8 cellular contexts compared by ENCODE assay signal in the genomic region with DNA sequence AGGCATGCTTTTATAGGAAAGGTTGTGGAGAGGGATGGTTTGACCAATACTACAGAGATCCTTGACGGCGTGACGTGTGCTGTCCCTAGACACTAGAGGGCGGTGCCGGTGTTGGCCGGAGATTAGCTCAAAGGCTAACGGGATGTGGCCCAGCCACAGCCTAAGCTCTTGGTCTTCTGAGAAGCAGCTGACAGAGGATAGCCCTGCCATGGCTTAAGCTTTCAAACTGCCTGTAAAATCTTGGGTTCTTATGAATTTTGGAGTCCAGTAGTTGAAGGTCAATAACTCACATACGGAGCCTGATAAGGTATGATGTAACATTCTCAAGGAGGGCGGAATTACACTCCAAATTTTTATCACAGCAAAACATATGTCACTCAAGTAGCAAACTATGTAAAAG.
DNase-seq lines count a peak whose midpoint lies in the region; ATAC-seq and TF ChIP-seq lines count a peak whose summit lies in the region.

No MANE protein-coding gene starts in this region.

- H3K4me3 Mint-ChIP-seq in GM23338, result no peak overlapping the region

- H2AFZ ChIP-seq in GM23338 (peak overlapping the region; percentile 80), SU-DHL-6 (ENCODE audit: low read depth, low read length, severe bottlenecking) (no peak overlapping the region)

- H3K79me2 ChIP-seq in GM23338 (replicated peaks; ENCODE audit: insufficient read depth) (no peaks in the 10 kb centered on the region), SU-DHL-6 (ENCODE audit: insufficient read depth, low read length) (no peaks in the 10 kb centered on the region)

- no peak overlapping the region for H3K4me2 ChIP-seq in GM23338
- H3K4me2 ChIP-seq in SU-DHL-6 (ENCODE audit: low read depth, low read length, poor library complexity, severe bottlenecking), result no peak overlapping the region

- DNase-seq in stimulated activated CD4-positive, alpha-beta T cell treated with anti-CD3 and anti-CD28 coated beads, Interleukin-1b, Interleukin-23, amount 100 ng/mL, for 48 hours, result peak; percentile 19
- DNase-seq in stimulated activated CD4-positive, alpha-beta T cell treated with anti-CD3 and anti-CD28 coated beads, Interleukin-4, amount 100 ng/mL, for 1 hour, result no peak
- peak; percentile 91 for DNase-seq in GM23338 (ENCODE audit: low spot score)
- peak; percentile 15 for DNase-seq in HuH-7 (ENCODE audit: low spot score)
- DNase-seq in foreskin keratinocyte, result peak; percentile 12 to 42
- peak; percentile 78 for DNase-seq in pons (ENCODE audit: low spot score)
- DNase-seq in effector CD4-positive, alpha-beta T cell, result no peak

- H3K27me3 ChIP-seq in GM23338 (ENCODE audit: insufficient read depth) (no peaks in the 10 kb centered on the region), SU-DHL-6 (ENCODE audit: low read length) (no peaks in the 10 kb centered on the region), foreskin keratinocyte (no peaks in the 10 kb centered on the region)

- ATAC-seq in GM23338 (peak; percentile 100), foreskin keratinocyte (peak; percentile 95)

- H3F3A ChIP-seq in GM23338 (replicated peaks; ENCODE audit: low read depth) (no peaks in the 10 kb centered on the region), SU-DHL-6 (ENCODE audit: insufficient read depth) (no peaks in the 10 kb centered on the region)

- no peak overlapping the region for H3K9ac ChIP-seq in SU-DHL-6 (ENCODE audit: low read length)

- no peaks in the 10 kb centered on the region for H4K20me1 ChIP-seq in GM23338 (replicated peaks; ENCODE audit: insufficient read depth)
- no peaks in the 10 kb centered on the region for H4K20me1 ChIP-seq in SU-DHL-6 (ENCODE audit: low read depth, low read length)

- H3K9me3 Mint-ChIP-seq in GM23338, result no peaks in the 10 kb centered on the region

- no peaks in the 10 kb centered on the region for H3K27me3 Mint-ChIP-seq in GM23338 (ENCODE audit: insufficient read depth, low read depth, poor library complexity)

- H3K4me3 ChIP-seq in GM23338 (no peak overlapping the region), SU-DHL-6 (ENCODE audit: insufficient read depth, low read length, poor library complexity, severe bottlenecking) (no peak overlapping the region)

- no peaks in the 10 kb centered on the region for H3K36me3 Mint-ChIP-seq in GM23338 (ENCODE audit: low read depth)

- H3K4me1 Mint-ChIP-seq in GM23338, result peaks cover 6% of the 10 kb centered on the region; the same call in 2 of the 3 replicates

- H3K36me3 ChIP-seq in GM23338 (ENCODE audit: insufficient read depth) (no peaks in the 10 kb centered on the region), SU-DHL-6 (ENCODE audit: low read length) (no peaks in the 10 kb centered on the region)

- TF ChIP-seq CTCF in GM23338 (conservative IDR thresholded peaks at IDR 0.05; ENCODE audit: low read depth in 2 of 2), result peak; percentile 71 to 91
- peak; percentile 47 for TF ChIP-seq CTCF in SU-DHL-6 (IDR thresholded peaks at IDR 0.05; ENCODE audit: insufficient read depth, low read length, poor library complexity, severe bottlenecking)
- peak; percentile 80 for TF ChIP-seq CTCF in foreskin keratinocyte (conservative IDR thresholded peaks at IDR 0.05)

- H3K9me2 ChIP-seq in GM23338 (ENCODE audit: insufficient read depth) (no peaks in the 10 kb centered on the region), SU-DHL-6 (replicated peaks; ENCODE audit: insufficient read depth, low read length) (no peaks in the 10 kb centered on the region)

- H3K4me1 ChIP-seq in GM23338 (ENCODE audit: insufficient read depth) (peaks cover 12% of the 10 kb centered on the region; the same call in 1 of the 2 replicates), foreskin keratinocyte (no peaks in the 10 kb centered on the region)

- no peak overlapping the region for H3K27ac ChIP-seq in GM23338 (ENCODE audit: low read depth)
- H3K27ac ChIP-seq in SU-DHL-6 (ENCODE audit: low read depth, low read length), result no peak overlapping the region
- H3K27ac ChIP-seq in foreskin keratinocyte, result no peak overlapping the region

- no peak overlapping the region for H3K27ac Mint-ChIP-seq in GM23338

- no peaks in the 10 kb centered on the region for H3K9me3 ChIP-seq in SU-DHL-6 (ENCODE audit: insufficient read depth, low read length)

TF ChIP-seq in GM23338, 12 proteins besides CTCF, POLR2A, EP300 and RAD21:
- TF ChIP-seq CREB1 (CRISPR knock-in tag; IDR thresholded peaks at IDR 0.05; ENCODE audit: low read depth) (peak; percentile 76), EZH2phosphoT487 (IDR thresholded peaks at IDR 0.05; ENCODE audit: unreplicated experiment) (no peak)

Comparison
In these comparisons a context has a peak if more than half of its experiments do, and no peak if none do; other contexts are left out.
1. DNase-seq: peak in stimulated activated CD4-positive, alpha-beta T cell treated with anti-CD3 and anti-CD28 coated beads, Interleukin-1b, Interleukin-23, amount 100 ng/mL, for 48 hours (single experiment), GM23338 (single experiment), HuH-7 (single experiment), foreskin keratinocyte (2 of 2) and pons (single experiment); none in stimulated activated CD4-positive, alpha-beta T cell treated with anti-CD3 and anti-CD28 coated beads, Interleukin-4, amount 100 ng/mL, for 1 hour (single experiment) and effector CD4-positive, alpha-beta T cell (single experiment).
2. Peak in every context shown above with its lines, with median percentiles within 50 percentile points of each other: CTCF ChIP-seq.